39 cellular contexts compared by ENCODE assay signal in genomic region chr18:26403451-26403850, GRCh38.
"Had no signal": no experiment of that assay in that cellular context is flagged by ENCODE, and none has a peak within 500 bp of the region (broad histone marks: within the 10 kb centered on the region; RNA-seq: fewer than 3 reads in every experiment).

No MANE protein-coding gene starts in this region.

- H3K4me1 ChIP-seq: adrenal gland, ascending aorta, body of pancreas, breast epithelium had no signal

- H3K4me3 Mint-ChIP-seq: activated naive CD4-positive, alpha-beta T cell treated with anti-CD3 and anti-CD28 coated beads for 36 hours; activated naive CD4-positive, alpha-beta T cell treated with anti-CD3 and anti-CD28 coated beads, Interleukin-2, amount 10 ng/mL, durations not matched to agents 7 days and 5 days; activated naive CD4-positive, alpha-beta T cell treated with anti-CD3 and anti-CD28 coated beads, Interleukin-2, amount 50 U/mL, for 24 hours; activated naive CD8-positive, alpha-beta T cell; activated naive CD8-positive, alpha-beta T cell treated with anti-CD3 and anti-CD28 coated beads for 36 hours; activated naive CD8-positive, alpha-beta T cell treated with anti-CD3 and anti-CD28 coated beads, Interleukin-2, amount 10 ng/mL, durations not matched to agents 7 days and 5 days; activated naive CD8-positive, alpha-beta T cell treated with anti-CD3 and anti-CD28 coated beads, Interleukin-2, amount 50 U/mL, for 24 hours; activated T-cell treated with anti-CD3 and anti-CD28 coated beads, Interleukin-2, amount 50 U/mL, for 24 hours; activated T-cell treated with anti-CD3 and anti-CD28 coated beads, Interleukin-2, amount 50 U/mL, for 4 hours; activated T-cell treated with anti-CD3 and anti-CD28 coated beads, Interleukin-2, amount 50 U/mL, for 72 hours; activated T-helper 1 cell treated with anti-CD3 and anti-CD28 coated beads, Interleukin-12 subunit alpha, Interleukin-12 subunit beta, Interleukin-2, Interleukin-4 antibody, amounts not matched to agents 30 ng/mL and 10 ng/mL and 1 ng/mL, durations not matched to agents 14 hours and 24 hours and 36 hours; activated T-helper 17 cell treated with anti-CD3 and anti-CD28 coated beads, Interleukin-2, amount 50 U/mL, for 72 hours; brain; central memory CD8-positive, alpha-beta T cell had no signal

- H3K36me3 Mint-ChIP-seq: activated naive CD4-positive, alpha-beta T cell treated with anti-CD3 and anti-CD28 coated beads, Interleukin-2, amount 10 ng/mL, durations not matched to agents 7 days and 5 days; activated naive CD4-positive, alpha-beta T cell treated with anti-CD3 and anti-CD28 coated beads, Interleukin-2, amount 50 U/mL, for 24 hours; activated naive CD4-positive, alpha-beta T cell treated with anti-CD3 and anti-CD28 coated beads, Interleukin-2, amount 50 U/mL, for 72 hours; activated naive CD8-positive, alpha-beta T cell treated with anti-CD3 and anti-CD28 coated beads for 36 hours; activated naive CD8-positive, alpha-beta T cell treated with anti-CD3 and anti-CD28 coated beads, Interleukin-2, amount 10 ng/mL, durations not matched to agents 7 days and 5 days; brain had no signal

- DNase-seq: activated effector memory CD4-positive, alpha-beta T cell treated with anti-CD3 and anti-CD28 coated beads, Interleukin-2, amount 50 U/mL, for 16 hours; activated effector memory CD4-positive, alpha-beta T cell treated with Interleukin-2 at 50 U/mL for 16 hours; activated gamma-delta T cell; activated gamma-delta T cell treated with Interleukin-2 at 50 U/mL for 16 hours; activated naive CD4-positive, alpha-beta T cell; activated naive CD4-positive, alpha-beta T cell treated with anti-CD3 and anti-CD28 coated beads for 36 hours; activated naive CD4-positive, alpha-beta T cell treated with anti-CD3 and anti-CD28 coated beads, Interleukin-2, amount 10 ng/mL, durations not matched to agents 7 days and 5 days; activated naive CD4-positive, alpha-beta T cell treated with anti-CD3 and anti-CD28 coated beads, Interleukin-2, amount 50 U/mL, for 16 hours; activated naive CD4-positive, alpha-beta T cell treated with Interleukin-2 at 50 U/mL for 16 hours; activated naive CD8-positive, alpha-beta T cell treated with anti-CD3 and anti-CD28 coated beads for 36 hours; activated naive CD8-positive, alpha-beta T cell treated with anti-CD3 and anti-CD28 coated beads, Interleukin-2, amount 10 ng/mL, durations not matched to agents 7 days and 5 days; activated naive CD8-positive, alpha-beta T cell treated with anti-CD3 and anti-CD28 coated beads, Interleukin-2, amount 50 U/mL, for 24 hours; activated T-cell treated with anti-CD3 and anti-CD28 coated beads for 4 hours; activated T-cell treated with anti-CD3 and anti-CD28 coated beads, Interleukin-2, amount 50 U/mL, for 1 hour; activated T-cell treated with anti-CD3 and anti-CD28 coated beads, Interleukin-2, amount 50 U/mL, for 24 hours; activated T-cell treated with anti-CD3 and anti-CD28 coated beads, Interleukin-2, amount 50 U/mL, for 4 hours; activated T-cell treated with anti-CD3 and anti-CD28 coated beads, Interleukin-2, amount 50 U/mL, for 48 hours; activated T-cell treated with anti-CD3 and anti-CD28 coated beads, Interleukin-2, amount 50 U/mL, for 72 hours; adrenal gland; amniotic stem cell; amygdala; anterior cingulate cortex; aorta; body of pancreas; brain microvascular endothelial cell; caudate nucleus; central memory CD4-positive, alpha-beta T cell; cerebellar nuclear complex had no signal

- H3K27ac Mint-ChIP-seq: activated naive CD4-positive, alpha-beta T cell treated with anti-CD3 and anti-CD28 coated beads for 36 hours; activated naive CD4-positive, alpha-beta T cell treated with anti-CD3 and anti-CD28 coated beads, Interleukin-2, amount 10 ng/mL, durations not matched to agents 7 days and 5 days; activated naive CD4-positive, alpha-beta T cell treated with anti-CD3 and anti-CD28 coated beads, Interleukin-2, amount 50 U/mL, for 24 hours; activated naive CD4-positive, alpha-beta T cell treated with anti-CD3 and anti-CD28 coated beads, Interleukin-2, amount 50 U/mL, for 72 hours; activated naive CD8-positive, alpha-beta T cell; activated naive CD8-positive, alpha-beta T cell treated with anti-CD3 and anti-CD28 coated beads for 36 hours; activated naive CD8-positive, alpha-beta T cell treated with anti-CD3 and anti-CD28 coated beads, Interleukin-2, amount 10 ng/mL, durations not matched to agents 7 days and 5 days; activated naive CD8-positive, alpha-beta T cell treated with anti-CD3 and anti-CD28 coated beads, Interleukin-2, amount 50 U/mL, for 24 hours; activated T-cell treated with anti-CD3 and anti-CD28 coated beads, Interleukin-2, amount 50 U/mL, for 24 hours; activated T-cell treated with anti-CD3 and anti-CD28 coated beads, Interleukin-2, amount 50 U/mL, for 72 hours; activated T-helper 1 cell treated with anti-CD3 and anti-CD28 coated beads, Interleukin-12 subunit alpha, Interleukin-12 subunit beta, Interleukin-2, Interleukin-4 antibody, amounts not matched to agents 30 ng/mL and 10 ng/mL and 1 ng/mL, durations not matched to agents 14 hours and 24 hours and 36 hours; activated T-helper 17 cell treated with anti-CD3 and anti-CD28 coated beads, Interleukin-2, amount 50 U/mL, for 72 hours; activated T-helper 2 cell treated with anti-CD3 and anti-CD28 coated beads, Interferon-gamma antibody, Interleukin-2, Interleukin-4, amounts not matched to agents 10 μg/mL and 5 μg/mL and 100 μg/mL, durations not matched to agents 14 hours and 24 hours and 36 hours; brain had no signal

- H3K9me3 ChIP-seq: adrenal gland, ascending aorta, body of pancreas, breast epithelium had no signal

- H3K4me1 Mint-ChIP-seq: activated naive CD4-positive, alpha-beta T cell treated with anti-CD3 and anti-CD28 coated beads, Interleukin-2, amount 10 ng/mL, durations not matched to agents 7 days and 5 days; activated naive CD4-positive, alpha-beta T cell treated with anti-CD3 and anti-CD28 coated beads, Interleukin-2, amount 50 U/mL, for 24 hours; activated naive CD8-positive, alpha-beta T cell treated with anti-CD3 and anti-CD28 coated beads for 36 hours; activated naive CD8-positive, alpha-beta T cell treated with anti-CD3 and anti-CD28 coated beads, Interleukin-2, amount 10 ng/mL, durations not matched to agents 7 days and 5 days; activated naive CD8-positive, alpha-beta T cell treated with anti-CD3 and anti-CD28 coated beads, Interleukin-2, amount 50 U/mL, for 24 hours; activated T-helper 17 cell treated with anti-CD3 and anti-CD28 coated beads, Interleukin-2, amount 50 U/mL, for 72 hours; central memory CD8-positive, alpha-beta T cell had no signal

- H3K4me3 ChIP-seq: adrenal gland, ascending aorta, body of pancreas, breast epithelium, cardiac muscle cell had no signal

- ATAC-seq: activated naive CD4-positive, alpha-beta T cell treated with anti-CD3 and anti-CD28 coated beads, Interleukin-2, amount 50 U/mL, for 72 hours; activated naive CD8-positive, alpha-beta T cell treated with anti-CD3 and anti-CD28 coated beads, Interleukin-2, amount 50 U/mL, for 24 hours; activated T-cell treated with anti-CD3 and anti-CD28 coated beads, Interleukin-2, amount 50 U/mL, for 4 hours; activated T-cell treated with anti-CD3 and anti-CD28 coated beads, Interleukin-2, amount 50 U/mL, for 72 hours; activated T-helper 17 cell treated with anti-CD3 and anti-CD28 coated beads, Interleukin-2, amount 50 U/mL, for 72 hours; body of pancreas had no signal

- H3K27me3 Mint-ChIP-seq: activated naive CD4-positive, alpha-beta T cell treated with anti-CD3 and anti-CD28 coated beads, Interleukin-2, amount 10 ng/mL, durations not matched to agents 7 days and 5 days; activated naive CD4-positive, alpha-beta T cell treated with anti-CD3 and anti-CD28 coated beads, Interleukin-2, amount 50 U/mL, for 24 hours; activated naive CD8-positive, alpha-beta T cell; activated naive CD8-positive, alpha-beta T cell treated with anti-CD3 and anti-CD28 coated beads for 36 hours; activated naive CD8-positive, alpha-beta T cell treated with anti-CD3 and anti-CD28 coated beads, Interleukin-2, amount 10 ng/mL, durations not matched to agents 7 days and 5 days; activated naive CD8-positive, alpha-beta T cell treated with anti-CD3 and anti-CD28 coated beads, Interleukin-2, amount 50 U/mL, for 24 hours; activated T-cell treated with anti-CD3 and anti-CD28 coated beads, Interleukin-2, amount 50 U/mL, for 24 hours; activated T-helper 17 cell treated with anti-CD3 and anti-CD28 coated beads, Interleukin-2, amount 50 U/mL, for 72 hours; central memory CD8-positive, alpha-beta T cell had no signal

- H3K36me3 ChIP-seq: adrenal gland, ascending aorta, brain microvascular endothelial cell, breast epithelium, cardiac muscle cell had no signal

- H3K27me3 ChIP-seq: adrenal gland, ascending aorta, body of pancreas, brain microvascular endothelial cell, breast epithelium, cardiac muscle cell had no signal

- H3K27ac ChIP-seq: adrenal gland, ascending aorta, body of pancreas, brain microvascular endothelial cell, breast epithelium, cardiac muscle cell had no signal
